ENCODE assay signal across 23 cellular contexts in genomic region chr6:20696676-20697075, GRCh38.
DNase-seq lines count a peak whose midpoint lies in the region; TF ChIP-seq lines count a peak whose summit lies in the region.
"Had no signal": no experiment of that assay in that cellular context is flagged by ENCODE, and none has a peak within 500 bp of the region (broad histone marks: within the 10 kb centered on the region; RNA-seq: fewer than 3 reads in every experiment).

No MANE protein-coding gene starts in this region.

- no peaks in the 10 kb centered on the region for H3K27me3 ChIP-seq in GM23248 (replicated peaks; ENCODE audit: insufficient read depth)
- no peaks in the 10 kb centered on the region for H3K27me3 ChIP-seq in mesenchymal stem cell (ENCODE audit: control insufficient read depth in 1 of 2, insufficient read depth in 1 of 2, low read length in 2 of 2)
- H3K27me3 ChIP-seq in stomach, result no peaks in the 10 kb centered on the region
- H3K27me3 ChIP-seq: BLaER1, cardiac muscle cell, esophagus muscularis mucosa, ovary, right lobe of liver, thyroid gland had no signal

- H2AK5ac ChIP-seq in mesenchymal stem cell (ENCODE audit: low read length, severe bottlenecking), result no peak overlapping the region

- H3K4ac ChIP-seq in mesenchymal stem cell (ENCODE audit: low read depth in 1 of 2, low read length in 2 of 2), result no peak overlapping the region

- H4K20me1 ChIP-seq in GM23248 (ENCODE audit: insufficient read depth), result no peaks in the 10 kb centered on the region
- H4K20me1 ChIP-seq: BLaER1 had no signal

- TF ChIP-seq CTCF in AG10803 (conservative IDR thresholded peaks at IDR 0.05; ENCODE audit: low read length), result no peak
- no peak for TF ChIP-seq CTCF in cardiac fibroblast (IDR thresholded peaks at IDR 0.05; ENCODE audit: low read depth, low read length)
- no peak for TF ChIP-seq CTCF in stomach (IDR thresholded peaks at IDR 0.05)

- H3K9ac ChIP-seq in GM23248, result peak overlapping the region; percentile 21; the same call in 1 of the 2 replicates
- H3K9ac ChIP-seq in mesenchymal stem cell (ENCODE audit: low read length), result peak overlapping the region; percentile 46
- H3K9ac ChIP-seq: BLaER1 had no signal

- intact Hi-C loops in stomach (cut with DNase I; ENCODE audit: low total_unique reads), result no loop called here

- no peak overlapping the region for H2BK15ac ChIP-seq in mesenchymal stem cell (ENCODE audit: low read depth, poor library complexity, severe bottlenecking)

- no peak for TF ChIP-seq EP300 in stomach (IDR thresholded peaks at IDR 0.05)

- H3K4me2 ChIP-seq in GM23248 (ENCODE audit: unreplicated experiment) (peak overlapping the region; percentile 56), mesenchymal stem cell (ENCODE audit: low read length, poor library complexity, severe bottlenecking) (no peak overlapping the region)
- H3K4me2 ChIP-seq: BLaER1 had no signal

- in situ Hi-C loops in GM23248 (cut with MboI), result no loop called here

- no peak overlapping the region for H3K23ac ChIP-seq in mesenchymal stem cell (ENCODE audit: low read length in 2 of 2)

- H2BK5ac ChIP-seq in mesenchymal stem cell (ENCODE audit: low read depth, low read length, poor library complexity, severe bottlenecking), result no peak overlapping the region

- peaks cover 35% of the 10 kb centered on the region for H3K4me1 ChIP-seq in GM23248 (ENCODE audit: insufficient read depth)
- H3K4me1 ChIP-seq in mesenchymal stem cell (ENCODE audit: control insufficient read depth, insufficient read depth, low read depth, low read length), result peaks cover 2% of the 10 kb centered on the region
- H3K4me1 ChIP-seq in stomach, result peaks cover 0 to 38% (median 14%) of the 10 kb centered on the region in 4 donors
- H3K4me1 ChIP-seq: BLaER1, thyroid gland had no signal

- H3K9me3 ChIP-seq in GM23248 (ENCODE audit: low read depth), result no peaks in the 10 kb centered on the region
- H3K9me3 ChIP-seq in mesenchymal stem cell (ENCODE audit: control insufficient read depth, low read length), result no peaks in the 10 kb centered on the region
- H3K9me3 ChIP-seq in stomach, result no peaks in the 10 kb centered on the region
- H3K9me3 ChIP-seq: BLaER1, esophagus muscularis mucosa, ovary, right lobe of liver, thyroid gland had no signal

- H2AFZ ChIP-seq in GM23248 (no peak overlapping the region), mesenchymal stem cell (ENCODE audit: low read depth, low read length) (no peak overlapping the region)

- H3K79me1 ChIP-seq in mesenchymal stem cell (replicated peaks; ENCODE audit: low read length, poor library complexity, severe bottlenecking), result peaks cover 13% of the 10 kb centered on the region

- no peaks in the 10 kb centered on the region for H3K9me2 ChIP-seq in GM23248 (ENCODE audit: insufficient read depth)

- 0 to 1% methylated on average over 3 of the region's 3 CpGs for WGBS in GM23248 (ENCODE audit: low coverage in 1 of 2, low lambda C conversion rate in 2 of 2, missing lambda C conversion rate in 2 of 2), 2 experiments
- WGBS in mesenchymal stem cell, result no CpG with 5 or more reads among the region's 3 CpGs
- 85 to 93% (median 90%) methylated on average over 3 of the region's 3 CpGs for WGBS in stomach, 5 donors

- H4K91ac ChIP-seq in mesenchymal stem cell (ENCODE audit: low read length), result no peak overlapping the region

- TF ChIP-seq POLR2A in stomach (IDR thresholded peaks at IDR 0.05), result no peak

- no peak overlapping the region for H3K14ac ChIP-seq in mesenchymal stem cell (ENCODE audit: low read length in 2 of 2)

- no peak overlapping the region for H2BK12ac ChIP-seq in mesenchymal stem cell (ENCODE audit: low read length in 2 of 2)

- H3K36me3 ChIP-seq in GM23248 (ENCODE audit: low read depth), result no peaks in the 10 kb centered on the region
- H3K36me3 ChIP-seq in mesenchymal stem cell (ENCODE audit: control insufficient read depth in 1 of 2, insufficient read depth in 2 of 2, low read depth in 1 of 2, low read length in 2 of 2), result no peaks in the 10 kb centered on the region
- no peaks in the 10 kb centered on the region for H3K36me3 ChIP-seq in stomach
- H3K36me3 ChIP-seq: BLaER1, cardiac muscle cell, esophagus muscularis mucosa, ovary, right lobe of liver, thyroid gland had no signal

- H3K27ac ChIP-seq in GM23248 (peak overlapping the region; percentile 53), mesenchymal stem cell (ENCODE audit: low read length, poor library complexity, severe bottlenecking) (no peak overlapping the region), stomach (no peak overlapping the region)
- H3K27ac ChIP-seq: BLaER1, cardiac muscle cell, esophagus muscularis mucosa, ovary, right lobe of liver, thyroid gland had no signal

- no peak overlapping the region for H3K4me3 ChIP-seq in AG10803 (ENCODE audit: low read length)
- H3K4me3 ChIP-seq in GM23248, result no peak overlapping the region
- H3K4me3 ChIP-seq in cardiac fibroblast (replicated peaks in 1 of 2; ENCODE audit: low read depth in 2 of 2, low read length in 2 of 2), result no peak overlapping the region
- no peak overlapping the region for H3K4me3 ChIP-seq in mesenchymal stem cell (ENCODE audit: insufficient read depth in 1 of 2, low read depth in 1 of 2, low read length in 2 of 2)
- H3K4me3 ChIP-seq in stomach, result no peak overlapping the region
- H3K4me3 ChIP-seq: BLaER1, cardiac muscle cell, esophagus muscularis mucosa, ovary, right lobe of liver, thyroid gland had no signal

- H4K8ac ChIP-seq in mesenchymal stem cell (ENCODE audit: low read length), result no peak overlapping the region

- no peaks in the 10 kb centered on the region for H3K79me2 ChIP-seq in GM23248 (ENCODE audit: insufficient read depth)

- peaks cover 9% of the 10 kb centered on the region; the same call in 1 of the 2 replicates for H3F3A ChIP-seq in GM23248 (ENCODE audit: insufficient read depth)

- H3K18ac ChIP-seq in mesenchymal stem cell (ENCODE audit: low read depth in 1 of 2, low read length in 2 of 2), result no peak overlapping the region

- H2BK120ac ChIP-seq in mesenchymal stem cell (ENCODE audit: low read depth, low read length), result no peak overlapping the region

- DNase-seq in AG10803 (ENCODE audit: low read depth) (peak; percentile 89), GM23248 (peak; percentile 91), cardiac fibroblast (ENCODE audit: low read depth in 2 of 2) (peak; percentile 84 to 88), mesenchymal stem cell (peak; percentile 50), H4 (ENCODE audit: low spot score) (no peak), hippocampal formation (lab: John Stamatoyannopoulos, UW) (no peak), HuH-7.5 (ENCODE audit: low spot score) (no peak), stomach (no peak)
- DNase-seq: activated CD8-positive, alpha-beta memory T cell treated with anti-CD3 and anti-CD28 coated beads for 24 hours; GF-D8; hypothalamus; kidney; naive thymus-derived CD4-positive, alpha-beta T cell; NCI-H1092; NCI-H524 treated with DMSO at 0.1 percent for 48 hours; ovary; right lobe of liver; stimulated activated naive B cell treated with anti-CD40 and anti-IgM and Interleukin-4, amounts not matched to agents 10 μg/mL and 1 μg/mL and 100 μg/mL, for 72 hours; T1000; thyroid gland had no signal

Comparison
In these comparisons a context has a peak if more than half of its experiments do, and no peak if none do; other contexts are left out.
1. DNase-seq: peak in AG10803 (single experiment), GM23248 (single experiment), cardiac fibroblast (2 of 2) and mesenchymal stem cell (single experiment); none in H4 (single experiment), hippocampal formation (0 of 2), HuH-7.5 (single experiment) and stomach (single experiment).